ENCODE assay signal across 25 cellular contexts in genomic region chr5:83741571-83741970, GRCh38. TPM values are rescaled to one million over a fixed set of nuclear protein-coding genes. Genes with fewer than 3 reads are reported as not detected.
"Had no signal": no experiment of that assay in that cellular context is flagged by ENCODE, and none has a peak within 500 bp of the region (broad histone marks: within the 10 kb centered on the region; RNA-seq: fewer than 3 reads in every experiment).

No MANE protein-coding gene starts in this region.

- ATAC-seq: activated T-cell treated with anti-CD3 and anti-CD28 coated beads, Interleukin-2, amount 50 U/mL, for 72 hours; gastroesophageal sphincter; sciatic nerve; stimulated activated effector memory CD8-positive, alpha-beta T cell treated with anti-CD3 and anti-CD28 coated beads, Interleukin-12 subunit alpha, Interleukin-12 subunit beta, amount 100 ng/mL, for 72 hours had no signal

- H3K9ac ChIP-seq: parathyroid adenoma had no signal

- H3K27me3 ChIP-seq: gastroesophageal sphincter, stomach, suprapubic skin, tibial nerve had no signal

- FAIRE-seq: bronchial epithelial cell, islet of Langerhans, small intestine had no signal

- H3K9me3 ChIP-seq: gastroesophageal sphincter, stomach, suprapubic skin, tibial nerve had no signal

- H3K27ac ChIP-seq: epithelial cell of prostate, gastroesophageal sphincter, parathyroid adenoma, stomach, suprapubic skin, tibial nerve had no signal

- DNase-seq: activated CD4-positive, alpha-beta T cell treated with anti-CD3 and anti-CD28 coated beads for 4 hours; activated CD4-positive, alpha-beta T cell treated with anti-CD3 and anti-CD28 coated beads, Interleukin-2, amount 50 U/mL, for 48 hours; activated CD4-positive, CD25-positive, alpha-beta regulatory T cell; activated effector memory CD4-positive, alpha-beta T cell treated with anti-CD3 and anti-CD28 coated beads, Interleukin-2, amount 50 U/mL, for 16 hours; activated naive CD4-positive, alpha-beta T cell treated with anti-CD3 and anti-CD28 coated beads, Interleukin-2, amount 10 ng/mL, durations not matched to agents 7 days and 5 days; activated T-cell treated with anti-CD3 and anti-CD28 coated beads, Interleukin-2, amount 50 U/mL, for 72 hours; amygdala; cerebellar nuclear complex; cortex of kidney; head of caudate nucleus; nucleus accumbens; small intestine; stimulated activated CD4-positive, alpha-beta T cell treated with anti-CD3 and anti-CD28 coated beads, Interleukin-2, amount 100 ng/mL, for 24 hours; stomach; T-helper 9 cell had no signal

- H2AFZ ChIP-seq: parathyroid adenoma had no signal

- H3K4me1 ChIP-seq: gastroesophageal sphincter, parathyroid adenoma, stomach, suprapubic skin, tibial nerve had no signal

- H3K36me3 ChIP-seq: gastroesophageal sphincter, stomach, suprapubic skin, tibial nerve had no signal

- H3K79me2 ChIP-seq: parathyroid adenoma had no signal

- H3K4me3 ChIP-seq: gastroesophageal sphincter, stomach, suprapubic skin, tibial nerve had no signal

RNA-seq across cellular contexts. Expression of gene HAPLN1, which starts 20.9 kb away (rescaled TPM):
- total RNA-seq: activated CD8-positive, alpha-beta memory T cell treated with anti-CD3 and anti-CD28 coated beads for 36 hours; activated T-cell treated with anti-CD3 and anti-CD28 coated beads, Interleukin-2, amount 50 U/mL, for 72 hours; bronchial epithelial cell; sciatic nerve; tibial nerve had no signal
